In the genomic region with DNA sequence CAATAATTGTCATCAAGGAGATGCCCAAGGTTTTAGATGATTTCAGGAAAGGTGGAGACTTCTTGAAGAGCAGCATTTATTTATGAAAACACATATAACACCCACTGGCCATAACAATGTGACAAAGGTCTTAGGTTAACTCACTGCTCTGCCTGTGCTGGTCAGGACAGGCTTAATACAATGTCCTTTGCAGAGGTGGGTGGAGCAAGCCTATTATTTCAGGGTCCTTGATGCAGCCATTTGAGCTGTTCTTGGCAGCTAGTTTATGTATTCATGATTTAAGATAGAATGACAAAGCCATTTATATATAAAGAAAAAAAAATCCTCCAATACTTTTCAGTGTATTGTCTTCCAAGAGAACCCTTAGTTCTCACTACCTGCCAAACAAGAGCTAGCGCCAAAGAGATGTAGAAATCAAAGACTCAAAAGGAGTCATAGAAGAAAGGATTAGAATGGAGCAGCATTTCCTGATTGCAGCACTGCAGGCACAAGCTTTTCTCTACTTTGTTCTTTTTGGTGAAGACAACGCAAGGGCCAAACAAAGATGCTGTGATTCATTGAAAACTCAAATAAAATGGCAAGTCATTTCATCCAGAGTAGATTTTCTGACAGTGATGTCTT, we compare ENCODE assay signal across 11 cellular contexts.
"Had no signal": no experiment of that assay in that cellular context is flagged by ENCODE, and none has a peak within 500 bp of the region (broad histone marks: within the 10 kb centered on the region; RNA-seq: fewer than 3 reads in every experiment).

No MANE protein-coding gene starts in this region.

- H3K4me1 ChIP-seq: lower lobe of right lung, thyroid gland had no signal

- DNase-seq: activated CD4-positive, alpha-beta T cell treated with anti-CD3 and anti-CD28 coated beads for 48 hours; activated CD8-positive, alpha-beta T cell treated with anti-CD3 and anti-CD28 coated beads for 36 hours; activated gamma-delta T cell; activated T-cell treated with anti-CD3 and anti-CD28 coated beads, Interleukin-2, amount 50 U/mL, for 4 hours; cortex of kidney; effector CD8-positive, alpha-beta T cell; left colon; lower lobe of right lung; nephron progenitor cell; stimulated activated CD4-positive, alpha-beta T cell treated with anti-CD3 and anti-CD28 coated beads, Interleukin-1b, Interleukin-23, amount 100 ng/mL, for 48 hours; thyroid gland had no signal

- H3K27ac ChIP-seq: lower lobe of right lung, thyroid gland had no signal

- H3K27me3 ChIP-seq: thyroid gland had no signal

- H3K9me3 ChIP-seq: lower lobe of right lung, thyroid gland had no signal

- H3K4me3 ChIP-seq: lower lobe of right lung, thyroid gland had no signal

- H3K36me3 ChIP-seq: lower lobe of right lung, thyroid gland had no signal
